30 cellular contexts compared by ENCODE assay signal in the genomic region with DNA sequence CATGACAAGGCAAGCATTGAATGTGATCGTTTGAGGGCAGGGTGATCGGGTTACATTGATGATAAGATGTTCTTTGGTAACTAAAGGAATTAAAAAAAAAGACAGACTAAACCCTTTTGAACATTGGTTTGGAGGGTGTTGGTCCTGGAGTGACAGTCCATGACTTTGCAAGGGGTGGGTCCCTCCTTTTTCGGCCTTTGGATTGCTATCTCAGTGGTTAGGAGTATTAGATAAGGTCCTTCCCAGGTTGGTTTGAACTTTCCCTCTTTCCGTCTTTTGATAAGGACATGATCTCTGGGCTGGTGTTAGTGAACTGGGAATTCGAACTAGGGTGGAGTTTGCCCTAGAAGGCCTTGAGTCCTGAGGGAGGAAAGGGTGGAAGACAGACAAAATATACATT. TPM values are rescaled to one million over a fixed set of nuclear protein-coding genes. Genes with fewer than 3 reads are reported as not detected.
"Had no signal": no experiment of that assay in that cellular context is flagged by ENCODE, and none has a peak within 500 bp of the region (broad histone marks: within the 10 kb centered on the region; RNA-seq: fewer than 3 reads in every experiment).

No MANE protein-coding gene starts in this region.

- H3K4me2 ChIP-seq: SK-N-SH had no signal

- FAIRE-seq: endothelial cell of umbilical vein had no signal

- H3K27ac ChIP-seq: body of pancreas, cardiac muscle cell, left lung, ovary, prostate gland, skin epidermis, upper lobe of right lung had no signal

- H3K9me3 ChIP-seq: body of pancreas, ovary, prostate gland, SK-N-SH, upper lobe of right lung had no signal

- ATAC-seq: body of pancreas; effector memory CD8-positive, alpha-beta T cell; left lung; sciatic nerve; stimulated activated effector memory CD8-positive, alpha-beta T cell treated with anti-CD3 and anti-CD28 coated beads, Interleukin-12 subunit alpha, Interleukin-12 subunit beta, amount 100 ng/mL, for 72 hours; upper lobe of right lung had no signal

- DNase-seq: activated CD4-positive, alpha-beta memory T cell treated with anti-CD3 and anti-CD28 coated beads for 36 hours; activated CD4-positive, alpha-beta T cell treated with anti-CD3 and anti-CD28 coated beads, Interleukin-2, amount 10 ng/mL, durations not matched to agents 24 days and 14 days; activated CD4-positive, CD25-positive, alpha-beta regulatory T cell treated with anti-CD3 and anti-CD28 coated beads, Interleukin-2, amount 50 U/mL, for 72 hours; activated naive CD4-positive, alpha-beta T cell treated with Interleukin-2 at 50 U/mL for 16 hours; activated T-cell treated with anti-CD3 and anti-CD28 coated beads, Interleukin-2, amount 50 U/mL, for 48 hours; aorta; body of pancreas; cortex of kidney; effector memory CD8-positive, alpha-beta T cell; head of caudate nucleus; hypothalamus; kidney glomerular epithelial cell; left lung; naive B cell; nephron progenitor cell; ovary; retina; SK-N-SH; stimulated activated CD4-positive, alpha-beta T cell treated with anti-CD3 and anti-CD28 coated beads, Interleukin-4, amount 100 ng/mL, for 24 hours; T-helper 2 cell; upper lobe of right lung had no signal

- H3K27me3 ChIP-seq: body of pancreas, ovary had no signal

- H3K36me3 ChIP-seq: cardiac muscle cell, left lung, ovary, prostate gland, upper lobe of right lung had no signal

- H3K9me2 ChIP-seq: SK-N-SH had no signal

- H3K4me3 ChIP-seq: body of pancreas, cardiac muscle cell, left lung, lung, ovary, prostate gland, skin epidermis, upper lobe of right lung had no signal

- H3K4me1 ChIP-seq: prostate gland, upper lobe of right lung had no signal

RNA-seq across cellular contexts. Expression of a gene that starts 5.4 kb away (rescaled TPM):
- total RNA-seq: activated CD4-positive, alpha-beta memory T cell treated with anti-CD3 and anti-CD28 coated beads for 36 hours; endothelial cell of umbilical vein; fibroblast of lung; fibroblast of villous mesenchyme had no signal
- polyA plus RNA-seq: cardiac muscle cell, endothelial cell of umbilical vein, fibroblast of lung, SK-N-SH had no signal
